Comparison of ENCODE assay signal across 8 cellular contexts in genomic region chr2:12412898-12413305, GRCh38.
DNase-seq lines count a peak whose midpoint lies in the region; ATAC-seq and TF ChIP-seq lines count a peak whose summit lies in the region.

No MANE protein-coding gene starts in this region.

- H3K9ac ChIP-seq in KMS-11: no peak overlapping the region

- peak overlapping the region; percentile 52 for H3K27ac Mint-ChIP-seq in type B pancreatic cell

- H3K4me2 ChIP-seq in KMS-11: peak overlapping the region; percentile 64; the same call in 1 of the 2 replicates

- no peaks in the 10 kb centered on the region for H4K20me1 ChIP-seq in KMS-11 (ENCODE audit: insufficient read depth)

- H3K4me3 Mint-ChIP-seq in type B pancreatic cell: no peak overlapping the region

- H3K36me3 ChIP-seq in KMS-11 (ENCODE audit: insufficient read depth) (no peaks in the 10 kb centered on the region), WERI-Rb-1 (no peaks in the 10 kb centered on the region)

- no peaks in the 10 kb centered on the region for H3K9me3 ChIP-seq in WERI-Rb-1 (ENCODE audit: severe bottlenecking)

- H3K4me3 ChIP-seq in KMS-11 (IDR thresholded peaks at IDR 0.05; ENCODE audit: insufficient read depth, low read depth, low read length) (no peak overlapping the region), cardiac fibroblast (replicated peaks in 1 of 2; ENCODE audit: low read depth in 2 of 2, low read length in 2 of 2) (no peak overlapping the region), WERI-Rb-1 (ENCODE audit: low read depth, low read length) (no peak overlapping the region)

- peak; percentile 85 for ATAC-seq in GM21515 (IDR thresholded peaks at IDR 0.05; ENCODE audit: unreplicated experiment)

- H3K27me3 Mint-ChIP-seq in type B pancreatic cell: no peaks in the 10 kb centered on the region

- DNase-seq in Daoy (ENCODE audit: low read depth): peak; percentile 81
- DNase-seq in cardiac fibroblast (ENCODE audit: low read depth in 2 of 2): peak; percentile 38 to 40
- DNase-seq in type B pancreatic cell (ENCODE audit: extremely low spot score, unreplicated experiment): no peak
- no peak for DNase-seq in NCI-H2029 treated with DMSO at 0.1 percent for 48 hours (lab: John Stamatoyannopoulos, UW)
- no peak for DNase-seq in WERI-Rb-1
- no peak for DNase-seq in SKM-1 (lab: John Stamatoyannopoulos, UW; ENCODE audit: unreplicated experiment)

- H3K36me3 Mint-ChIP-seq in type B pancreatic cell: peaks cover 5% of the 10 kb centered on the region

- H3K4me1 Mint-ChIP-seq in type B pancreatic cell (ENCODE audit: unreplicated experiment): peaks cover 32% of the 10 kb centered on the region

- peaks cover 22% of the 10 kb centered on the region for H3K4me1 ChIP-seq in KMS-11 (ENCODE audit: low read depth, poor library complexity, severe bottlenecking)

- H2AFZ ChIP-seq in KMS-11 (ENCODE audit: low read depth): peak overlapping the region; percentile 19; the same call in 1 of the 2 replicates

- no peaks in the 10 kb centered on the region for H3K27me3 ChIP-seq in KMS-11 (ENCODE audit: insufficient read depth, low read depth)
- H3K27me3 ChIP-seq in WERI-Rb-1 (ENCODE audit: insufficient read depth, low read depth, severe bottlenecking): no peaks in the 10 kb centered on the region

- H3K27ac ChIP-seq in KMS-11 (peak overlapping the region; percentile 40), WERI-Rb-1 (no peak overlapping the region)

- no peaks in the 10 kb centered on the region for H3K79me2 ChIP-seq in KMS-11 (ENCODE audit: insufficient read depth, low read depth)

- TF ChIP-seq CTCF in KMS-11 (conservative IDR thresholded peaks at IDR 0.05; ENCODE audit: low read depth, low read length) (no peak), cardiac fibroblast (IDR thresholded peaks at IDR 0.05; ENCODE audit: low read depth, low read length) (no peak), type B pancreatic cell (conservative IDR thresholded peaks at IDR 0.05) (no peak), WERI-Rb-1 (IDR thresholded peaks at IDR 0.05; ENCODE audit: low read depth, low read length) (no peak)

- H3K9me3 Mint-ChIP-seq in type B pancreatic cell: peaks cover 17% of the 10 kb centered on the region

Comparison
In these comparisons a context has a peak if more than half of its experiments do, and no peak if none do; other contexts are left out.
1. DNase-seq: peak in Daoy (single experiment) and cardiac fibroblast (2 of 2); none in type B pancreatic cell (single experiment), NCI-H2029 treated with DMSO at 0.1 percent for 48 hours (single experiment), WERI-Rb-1 (single experiment) and SKM-1 (single experiment).